Comparison of ENCODE assay signal across 25 cellular contexts in genomic region chr22:30945653-30946052, GRCh38. TPM values are rescaled to one million over a fixed set of nuclear protein-coding genes. Genes with fewer than 3 reads are reported as not detected.
DNase-seq lines count a peak whose midpoint lies in the region; ATAC-seq and TF ChIP-seq lines count a peak whose summit lies in the region.
"Had no signal": no experiment of that assay in that cellular context is flagged by ENCODE, and none has a peak within 500 bp of the region (broad histone marks: within the 10 kb centered on the region; RNA-seq: fewer than 3 reads in every experiment).

No MANE protein-coding gene starts in this region.

- peak overlapping the region; percentile 8 for H3K27ac Mint-ChIP-seq in activated naive CD8-positive, alpha-beta T cell
- H3K27ac Mint-ChIP-seq in activated naive CD8-positive, alpha-beta T cell treated with anti-CD3 and anti-CD28 coated beads, Interleukin-2, amount 50 U/mL, for 24 hours, result no peak overlapping the region
- H3K27ac Mint-ChIP-seq in T-helper 17 cell (peak overlapping the region; percentile 39), endothelial cell (ENCODE audit: unreplicated experiment) (peak overlapping the region; percentile 61)
- H3K27ac Mint-ChIP-seq: endodermal cell, mesothelial cell of epicardium, nephron progenitor cell had no signal

- no peak overlapping the region for H3K9ac ChIP-seq in smooth muscle cell (ENCODE audit: low read depth)
- H3K9ac ChIP-seq: parathyroid adenoma had no signal

- H2AFZ ChIP-seq in smooth muscle cell (ENCODE audit: low read depth), result no peak overlapping the region
- H2AFZ ChIP-seq: parathyroid adenoma had no signal

- H3K27me3 Mint-ChIP-seq in activated naive CD8-positive, alpha-beta T cell, result no peaks in the 10 kb centered on the region
- H3K27me3 Mint-ChIP-seq in activated naive CD8-positive, alpha-beta T cell treated with anti-CD3 and anti-CD28 coated beads, Interleukin-2, amount 50 U/mL, for 24 hours, result no peaks in the 10 kb centered on the region
- H3K27me3 Mint-ChIP-seq in T-helper 17 cell (no peaks in the 10 kb centered on the region), endothelial cell (ENCODE audit: unreplicated experiment) (peaks cover 2% of the 10 kb centered on the region)

- no peaks in the 10 kb centered on the region for H3K9me3 Mint-ChIP-seq in activated naive CD8-positive, alpha-beta T cell (ENCODE audit: low read depth)
- H3K9me3 Mint-ChIP-seq in activated naive CD8-positive, alpha-beta T cell treated with anti-CD3 and anti-CD28 coated beads, Interleukin-2, amount 50 U/mL, for 24 hours, result no peaks in the 10 kb centered on the region
- no peaks in the 10 kb centered on the region for H3K9me3 Mint-ChIP-seq in endothelial cell (ENCODE audit: unreplicated experiment)
- H3K9me3 Mint-ChIP-seq: endodermal cell, mesothelial cell of epicardium, nephron progenitor cell had no signal

- no peak for DNase-seq in activated naive CD8-positive, alpha-beta T cell treated with anti-CD3 and anti-CD28 coated beads, Interleukin-2, amount 50 U/mL, for 24 hours
- no peak for DNase-seq in T-helper 17 cell
- no peak for DNase-seq in endothelial cell (ENCODE audit: low spot score)
- DNase-seq in smooth muscle cell (lab: John Stamatoyannopoulos, UW; ENCODE audit: unreplicated experiment), result no peak
- no peak for DNase-seq in HuH-7 (ENCODE audit: low spot score)
- DNase-seq: activated naive CD4-positive, alpha-beta T cell treated with Interleukin-2 at 50 U/mL for 16 hours; brain microvascular endothelial cell; colonic mucosa; EL; endodermal cell; glutamatergic neuron; left colon; NCI-H1417; NCI-H446; nephron progenitor cell; OCI-M1; SIG-M5 had no signal

- H3F3A ChIP-seq in smooth muscle cell (ENCODE audit: low read depth), result no peaks in the 10 kb centered on the region

- H4K20me1 ChIP-seq in smooth muscle cell (ENCODE audit: low read depth), result peaks cover 26% of the 10 kb centered on the region

- peaks cover 22% of the 10 kb centered on the region for H3K4me1 ChIP-seq in smooth muscle cell (ENCODE audit: low read depth)
- H3K4me1 ChIP-seq: colonic mucosa had no signal

- H3K4me3 Mint-ChIP-seq in activated naive CD8-positive, alpha-beta T cell, result no peak overlapping the region
- no peak overlapping the region for H3K4me3 Mint-ChIP-seq in activated naive CD8-positive, alpha-beta T cell treated with anti-CD3 and anti-CD28 coated beads, Interleukin-2, amount 50 U/mL, for 24 hours
- H3K4me3 Mint-ChIP-seq in T-helper 17 cell (no peak overlapping the region), endothelial cell (ENCODE audit: unreplicated experiment) (no peak overlapping the region)
- H3K4me3 Mint-ChIP-seq: endodermal cell, mesothelial cell of epicardium, nephron progenitor cell had no signal

- no peak for ATAC-seq in activated naive CD8-positive, alpha-beta T cell treated with anti-CD3 and anti-CD28 coated beads, Interleukin-2, amount 50 U/mL, for 24 hours
- ATAC-seq in T-helper 17 cell, result no peak
- no peak for ATAC-seq in HG03378 (IDR thresholded peaks at IDR 0.05; ENCODE audit: unreplicated experiment)
- ATAC-seq: HepG2, left colon had no signal

- no peak overlapping the region for H3K4me3 ChIP-seq in smooth muscle cell
- H3K4me3 ChIP-seq: colonic mucosa, suprapubic skin, vagina had no signal

- H3K9me3 ChIP-seq in T-helper 17 cell (ENCODE audit: control insufficient read depth, low read length, poor library complexity, severe bottlenecking) (no peaks in the 10 kb centered on the region), smooth muscle cell (replicated peaks; ENCODE audit: low read depth) (no peaks in the 10 kb centered on the region)
- H3K9me3 ChIP-seq: colonic mucosa, suprapubic skin, vagina had no signal

- peaks cover 39% of the 10 kb centered on the region for H3K36me3 Mint-ChIP-seq in activated naive CD8-positive, alpha-beta T cell
- peaks cover 58% of the 10 kb centered on the region for H3K36me3 Mint-ChIP-seq in activated naive CD8-positive, alpha-beta T cell treated with anti-CD3 and anti-CD28 coated beads, Interleukin-2, amount 50 U/mL, for 24 hours (ENCODE audit: low read depth)
- H3K36me3 Mint-ChIP-seq in T-helper 17 cell (ENCODE audit: low read depth) (peaks cover 27% of the 10 kb centered on the region), endothelial cell (ENCODE audit: low read depth, unreplicated experiment) (peaks cover 54% of the 10 kb centered on the region)

- no peaks in the 10 kb centered on the region for H3K27me3 ChIP-seq in smooth muscle cell (ENCODE audit: low read depth)
- H3K27me3 ChIP-seq: brain microvascular endothelial cell, colonic mucosa, suprapubic skin, vagina had no signal

- no peak overlapping the region for H3K4me2 ChIP-seq in smooth muscle cell

- TF ChIP-seq CTCF in endothelial cell (IDR thresholded peaks at IDR 0.05; ENCODE audit: unreplicated experiment) (no peak), smooth muscle cell (IDR thresholded peaks at IDR 0.05; ENCODE audit: borderline replicate concordance, insufficient read depth, poor library complexity, severe bottlenecking) (no peak)

- peaks cover 64% of the 10 kb centered on the region for H3K4me1 Mint-ChIP-seq in activated naive CD8-positive, alpha-beta T cell (ENCODE audit: low read depth)
- H3K4me1 Mint-ChIP-seq in activated naive CD8-positive, alpha-beta T cell treated with anti-CD3 and anti-CD28 coated beads, Interleukin-2, amount 50 U/mL, for 24 hours, result peaks cover 52% of the 10 kb centered on the region
- peaks cover 52% of the 10 kb centered on the region for H3K4me1 Mint-ChIP-seq in T-helper 17 cell
- peaks cover 6% of the 10 kb centered on the region for H3K4me1 Mint-ChIP-seq in endothelial cell (ENCODE audit: unreplicated experiment)
- H3K4me1 Mint-ChIP-seq: mesothelial cell of epicardium had no signal

- peak overlapping the region; percentile 67 for H3K27ac ChIP-seq in smooth muscle cell (ENCODE audit: low read depth)
- H3K27ac ChIP-seq: brain microvascular endothelial cell, C4-2B, colonic mucosa, parathyroid adenoma had no signal

- H3K36me3 ChIP-seq in smooth muscle cell (ENCODE audit: low read depth), result peaks cover 26% of the 10 kb centered on the region

- peaks cover 3% of the 10 kb centered on the region for H3K79me2 ChIP-seq in smooth muscle cell (ENCODE audit: low read depth)
- H3K79me2 ChIP-seq: parathyroid adenoma had no signal

- WGBS in smooth muscle cell (ENCODE audit: low lambda C conversion rate), result 83% methylated on average over 2 of the region's 2 CpGs

RNA-seq across cellular contexts. Expression of gene MORC2, which starts 22.9 kb away (rescaled TPM):
- total RNA-seq in T-helper 17 cell (10 to 100 TPM; 28.9 to 35.9 TPM), endothelial cell (ENCODE audit: unreplicated experiment) (56.2 TPM), smooth muscle cell (21.2 and 42.9 TPM in 2 replicates)
- polyA plus RNA-seq in smooth muscle cell, result 21.0 and 22.0 TPM in 2 replicates

RNA-seq across cellular contexts. Expression of gene TUG1, which starts 23.4 kb away (rescaled TPM):
- 10 to 100 TPM; 78.9 to 82.9 TPM for total RNA-seq in T-helper 17 cell
- total RNA-seq in endothelial cell (ENCODE audit: unreplicated experiment), result 155 TPM
- total RNA-seq in smooth muscle cell, result 113 and 119 TPM in 2 replicates
- polyA plus RNA-seq in smooth muscle cell, result 30.6 and 43.0 TPM in 2 replicates
